ENCODE assay signal across 7 cellular contexts in the genomic region with DNA sequence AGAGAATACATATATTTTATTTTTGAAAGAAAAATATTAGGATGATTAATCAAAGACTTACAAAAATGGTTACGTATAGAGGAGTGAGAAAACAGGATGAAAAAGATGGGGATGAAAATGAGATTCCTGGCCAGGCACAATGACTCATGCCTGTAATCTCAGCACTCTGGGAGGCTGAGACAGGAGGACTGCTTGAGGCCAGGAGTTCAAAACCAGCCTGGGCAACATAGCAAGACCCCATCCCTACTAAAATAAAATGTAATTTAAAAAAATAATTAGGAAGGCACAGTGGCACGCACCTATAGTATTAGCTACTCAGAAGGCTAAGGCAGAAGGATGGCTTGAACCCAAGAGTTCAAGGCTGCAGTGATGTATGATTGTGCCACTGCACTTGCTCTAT.
"Had no signal": no experiment of that assay in that cellular context is flagged by ENCODE, and none has a peak within 500 bp of the region (broad histone marks: within the 10 kb centered on the region; RNA-seq: fewer than 3 reads in every experiment).

No MANE protein-coding gene starts in this region.

- H3K27ac ChIP-seq: HL-60 had no signal

- H3K4me3 ChIP-seq: GM23338, K562 had no signal

- DNase-seq: H9, HCEC 1CT, HFFc6, IMR-90 had no signal

- H3K4me3 Mint-ChIP-seq: GM23338, H9, HFFc6 had no signal

- ATAC-seq: GM23338, K562 had no signal

- H3K4me2 ChIP-seq: GM23338 had no signal

- H3K27ac Mint-ChIP-seq: GM23338, H9, HFFc6 had no signal

- H3K4me1 Mint-ChIP-seq: GM23338 had no signal

- H2AFZ ChIP-seq: GM23338 had no signal

- H3K9me3 Mint-ChIP-seq: GM23338, H9, HFFc6 had no signal
